Comparison of ENCODE assay signal across 14 cellular contexts in genomic region chr5:148950892-148951291, GRCh38.
"Had no signal": no experiment of that assay in that cellular context is flagged by ENCODE, and none has a peak within 500 bp of the region (broad histone marks: within the 10 kb centered on the region; RNA-seq: fewer than 3 reads in every experiment).

No MANE protein-coding gene starts in this region.

- DNase-seq: activated CD4-positive, alpha-beta T cell treated with anti-CD3 and anti-CD28 coated beads for 36 hours; activated CD4-positive, alpha-beta T cell treated with anti-CD3 and anti-CD28 coated beads, Interleukin-2, amount 50 U/mL, for 48 hours; activated gamma-delta T cell; amniotic stem cell; foreskin melanocyte; head of caudate nucleus; left lung; stimulated activated naive CD8-positive, alpha-beta T cell treated with anti-CD3 and anti-CD28 coated beads, Interleukin-15, Interleukin-2, amounts not matched to agents 100 U/mL and 50 U/mL, for 24 hours; SW 1271; T-helper 2 cell; upper lobe of left lung had no signal

- H3K4me1 ChIP-seq: left lung had no signal

- H3K27me3 ChIP-seq: left lung, neutrophil, upper lobe of left lung had no signal

- ATAC-seq: activated CD4-positive, alpha-beta T cell treated with anti-CD3 and anti-CD28 coated beads for 36 hours; natural killer cell treated with Interleukin-12 subunit alpha and Interleukin-12 subunit beta and Interleukin-15 and Interleukin-18, amount 100 ng/mL, for 72 hours; stimulated activated naive CD8-positive, alpha-beta T cell treated with anti-CD3 and anti-CD28 coated beads, Interleukin-15, Interleukin-2, amounts not matched to agents 100 U/mL and 50 U/mL, for 24 hours had no signal

- H3K4me3 ChIP-seq: left lung, skin epidermis, upper lobe of left lung had no signal

- H3K27ac ChIP-seq: neutrophil had no signal

- H3K9me3 ChIP-seq: left lung, neutrophil, upper lobe of left lung had no signal

- H3K36me3 ChIP-seq: left lung, neutrophil, upper lobe of left lung had no signal
